Comparison of ENCODE assay signal across 21 cellular contexts in the genomic region with DNA sequence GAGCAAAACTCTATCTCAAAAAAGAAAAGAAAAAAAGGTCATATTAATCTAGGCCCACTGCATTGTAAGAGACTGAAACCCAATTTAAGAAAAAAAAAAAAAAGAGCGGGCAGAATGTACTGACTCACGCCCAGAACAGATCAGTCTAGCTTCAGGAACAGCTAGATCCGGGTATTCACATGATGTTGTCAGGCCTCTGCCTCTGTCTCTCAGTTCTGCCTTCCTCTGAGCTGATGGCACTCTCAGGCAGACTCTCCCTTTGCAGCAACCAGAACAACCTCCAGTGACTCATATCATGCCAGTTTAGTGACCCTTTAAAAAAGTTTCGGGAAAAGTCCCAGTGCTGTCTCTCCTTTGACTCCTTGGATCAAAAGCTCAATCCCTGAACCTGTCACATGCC. TPM values are rescaled to one million over a fixed set of nuclear protein-coding genes. Genes with fewer than 3 reads are reported as not detected.
A peak's percentile ranks its signal among the peaks of the same experiment; 100 is the strongest.
DNase-seq lines count a peak whose midpoint lies in the region; ATAC-seq and TF ChIP-seq lines count a peak whose summit lies in the region.
"Had no signal": no experiment of that assay in that cellular context is flagged by ENCODE, and none has a peak within 500 bp of the region (broad histone marks: within the 10 kb centered on the region; RNA-seq: fewer than 3 reads in every experiment).

No MANE protein-coding gene starts in this region.

- no peaks in the 10 kb centered on the region for H3K9me3 ChIP-seq in heart left ventricle
- no peaks in the 10 kb centered on the region for H3K9me3 ChIP-seq in neural progenitor cell (ENCODE audit: low read depth)
- no peaks in the 10 kb centered on the region for H3K9me3 ChIP-seq in upper lobe of right lung
- H3K9me3 ChIP-seq: A549, BE2C had no signal

- H3K36me3 Mint-ChIP-seq in endothelial cell (ENCODE audit: low read depth, unreplicated experiment) (no peaks in the 10 kb centered on the region), neural progenitor cell (no peaks in the 10 kb centered on the region)
- H3K36me3 Mint-ChIP-seq in activated T-cell treated with anti-CD3 and anti-CD28 coated beads, Interleukin-2, amount 50 U/mL, for 4 hours (ENCODE audit: insufficient read depth), result no peaks in the 10 kb centered on the region
- H3K36me3 Mint-ChIP-seq: naive thymus-derived CD8-positive, alpha-beta T cell had no signal

- H3F3A ChIP-seq in neural progenitor cell (ENCODE audit: low read depth), result no peaks in the 10 kb centered on the region

- peaks cover 5 to 87% (median 79%) of the 10 kb centered on the region in 12 donors for H3K4me1 ChIP-seq in heart left ventricle
- peaks cover 15% of the 10 kb centered on the region for H3K4me1 ChIP-seq in neural progenitor cell
- H3K4me1 ChIP-seq in upper lobe of right lung, result peaks cover 34% of the 10 kb centered on the region
- H3K4me1 ChIP-seq: BE2C had no signal

- no peak overlapping the region for H3K4me2 ChIP-seq in neural progenitor cell
- H3K4me2 ChIP-seq: A549 had no signal

- no peak overlapping the region for H3K4me3 ChIP-seq in heart left ventricle
- H3K4me3 ChIP-seq in neural progenitor cell, result no peak overlapping the region
- no peak overlapping the region for H3K4me3 ChIP-seq in upper lobe of right lung
- H3K4me3 ChIP-seq: A549, skin epidermis had no signal

- DNase-seq in heart left ventricle (no peak), left ventricle myocardium superior (no peak), endothelial cell (ENCODE audit: low spot score) (no peak), neural progenitor cell (ENCODE audit: low spot score) (no peak), upper lobe of right lung (no peak), activated gamma-delta T cell (lab: John Stamatoyannopoulos, UW) (no peak)
- DNase-seq in activated T-cell treated with anti-CD3 and anti-CD28 coated beads, Interleukin-2, amount 50 U/mL, for 4 hours, result no peak
- DNase-seq: activated CD4-positive, CD25-positive, alpha-beta regulatory T cell; activated CD8-positive, alpha-beta T cell treated with anti-CD3 and anti-CD28 coated beads for 36 hours; activated naive CD4-positive, alpha-beta T cell treated with anti-CD3 and anti-CD28 coated beads, Interleukin-2, amount 50 U/mL, for 16 hours; activated T-cell treated with anti-CD3 and anti-CD28 coated beads, Interleukin-2, amount 50 U/mL, for 24 hours; BE2C; HCEC 1CT; hypothalamus; NCI-H510A treated with DMSO at 0.1 percent for 48 hours; stimulated activated naive CD4-positive, alpha-beta T cell treated with Interleukin-2 at 50 U/mL for 16 hours; T1000 had no signal

- H3K4me1 Mint-ChIP-seq in endothelial cell (ENCODE audit: unreplicated experiment) (peaks cover 4% of the 10 kb centered on the region), neural progenitor cell (peaks cover 36% of the 10 kb centered on the region)
- peaks cover 10% of the 10 kb centered on the region for H3K4me1 Mint-ChIP-seq in activated T-cell treated with anti-CD3 and anti-CD28 coated beads, Interleukin-2, amount 50 U/mL, for 4 hours (ENCODE audit: low read depth)

- ATAC-seq in heart left ventricle (no peak), left ventricle myocardium superior (no peak), upper lobe of right lung (no peak), esophagus mucosa (no peak)
- no peak for ATAC-seq in activated T-cell treated with anti-CD3 and anti-CD28 coated beads, Interleukin-2, amount 50 U/mL, for 4 hours
- ATAC-seq: A549; activated CD8-positive, alpha-beta T cell treated with anti-CD3 and anti-CD28 coated beads for 36 hours; naive thymus-derived CD8-positive, alpha-beta T cell had no signal

- no peak for TF ChIP-seq CTCF in heart left ventricle (IDR thresholded peaks at IDR 0.05)
- no peak for TF ChIP-seq CTCF in endothelial cell (IDR thresholded peaks at IDR 0.05; ENCODE audit: unreplicated experiment)
- no peak for TF ChIP-seq CTCF in neural progenitor cell (IDR thresholded peaks at IDR 0.05)
- TF ChIP-seq CTCF in upper lobe of right lung (IDR thresholded peaks at IDR 0.05), result no peak

- H3K36me3 ChIP-seq in heart left ventricle (peaks cover 0 to 22% (median 6%) of the 10 kb centered on the region in 9 donors), neural progenitor cell (no peaks in the 10 kb centered on the region), upper lobe of right lung (no peaks in the 10 kb centered on the region)
- H3K36me3 ChIP-seq: BE2C had no signal

- H4K20me1 ChIP-seq in neural progenitor cell (ENCODE audit: low read depth), result peaks cover 4% of the 10 kb centered on the region

- H3K9me3 Mint-ChIP-seq in endothelial cell (ENCODE audit: unreplicated experiment) (no peaks in the 10 kb centered on the region), neural progenitor cell (no peaks in the 10 kb centered on the region)
- H3K9me3 Mint-ChIP-seq in activated T-cell treated with anti-CD3 and anti-CD28 coated beads, Interleukin-2, amount 50 U/mL, for 4 hours, result no peaks in the 10 kb centered on the region
- H3K9me3 Mint-ChIP-seq: activated CD8-positive, alpha-beta T cell treated with anti-CD3 and anti-CD28 coated beads for 36 hours; activated T-cell treated with anti-CD3 and anti-CD28 coated beads, Interleukin-2, amount 50 U/mL, for 24 hours; naive thymus-derived CD8-positive, alpha-beta T cell had no signal

- no peak overlapping the region for H3K9ac ChIP-seq in neural progenitor cell

- H3K27me3 Mint-ChIP-seq in endothelial cell (ENCODE audit: unreplicated experiment) (peaks cover 7% of the 10 kb centered on the region), neural progenitor cell (ENCODE audit: insufficient read depth, low read depth) (peaks cover 10% of the 10 kb centered on the region)
- no peaks in the 10 kb centered on the region for H3K27me3 Mint-ChIP-seq in activated T-cell treated with anti-CD3 and anti-CD28 coated beads, Interleukin-2, amount 50 U/mL, for 4 hours (ENCODE audit: low read depth)
- H3K27me3 Mint-ChIP-seq: activated CD8-positive, alpha-beta T cell treated with anti-CD3 and anti-CD28 coated beads for 36 hours; activated T-cell treated with anti-CD3 and anti-CD28 coated beads, Interleukin-2, amount 50 U/mL, for 24 hours; naive thymus-derived CD8-positive, alpha-beta T cell had no signal

- H3K27ac ChIP-seq in heart left ventricle (peak overlapping the region in 11 of 12 donors; percentile 85 to 94 (median 89)), neural progenitor cell (no peak overlapping the region), upper lobe of right lung (peak overlapping the region; percentile 60)
- H3K27ac ChIP-seq: A549 had no signal

- no peak overlapping the region for H3K27ac Mint-ChIP-seq in endothelial cell (ENCODE audit: unreplicated experiment)
- peak overlapping the region; percentile 70 for H3K27ac Mint-ChIP-seq in neural progenitor cell
- H3K27ac Mint-ChIP-seq: activated CD8-positive, alpha-beta T cell treated with anti-CD3 and anti-CD28 coated beads for 36 hours; activated T-cell treated with anti-CD3 and anti-CD28 coated beads, Interleukin-2, amount 50 U/mL, for 24 hours had no signal

- 41 to 73% (median 51%) methylated on average over 4 of the region's 4 CpGs for WGBS in heart left ventricle, 4 donors

- intact Hi-C loops in heart left ventricle (cut with DNase I), result loop anchor here in 8 of 10 donors (2.0 to 10.0 kb wide), 8 partner anchors 33 to 589 kb away; partner anchors contain the start of gene NEURL1B (in 3 of the 8)
- intact Hi-C loops in left ventricle myocardium superior (cut with micrococcal nuclease), result loop anchor here (10.0 kb wide), 1 partner anchor 49 kb away; the partner anchor contains the start of gene NEURL1B
- intact Hi-C loops in upper lobe of right lung (cut with DNase I), result no loop called here

- H3K79me2 ChIP-seq in neural progenitor cell (ENCODE audit: low read depth), result no peaks in the 10 kb centered on the region

- no peak for TF ChIP-seq POLR2A in heart left ventricle (IDR thresholded peaks at IDR 0.05)

- peak overlapping the region; percentile 10 for H3K4me3 Mint-ChIP-seq in endothelial cell (ENCODE audit: unreplicated experiment)
- no peak overlapping the region for H3K4me3 Mint-ChIP-seq in neural progenitor cell
- no peak overlapping the region for H3K4me3 Mint-ChIP-seq in activated T-cell treated with anti-CD3 and anti-CD28 coated beads, Interleukin-2, amount 50 U/mL, for 4 hours
- H3K4me3 Mint-ChIP-seq: activated CD8-positive, alpha-beta T cell treated with anti-CD3 and anti-CD28 coated beads for 36 hours; activated T-cell treated with anti-CD3 and anti-CD28 coated beads, Interleukin-2, amount 50 U/mL, for 24 hours; naive thymus-derived CD8-positive, alpha-beta T cell had no signal

- no peaks in the 10 kb centered on the region for H3K27me3 ChIP-seq in heart left ventricle
- peaks cover 21% of the 10 kb centered on the region for H3K27me3 ChIP-seq in neural progenitor cell
- H3K27me3 ChIP-seq in upper lobe of right lung, result no peaks in the 10 kb centered on the region
- H3K27me3 ChIP-seq: BE2C had no signal

- no peak overlapping the region for H2AFZ ChIP-seq in neural progenitor cell (replicated peaks)

RNA-seq across cellular contexts. Expression of gene NEURL1B, which starts 53.0 kb away (rescaled TPM):
- total RNA-seq in heart left ventricle, result 10 to 100 TPM; 16.1 to 47.1 (median 25.8) TPM
- 10 to 100 TPM; 11.8 to 37.9 TPM for polyA plus RNA-seq in heart left ventricle
- 32.0 TPM for total RNA-seq in left ventricle myocardium superior
- 0.13 TPM for total RNA-seq in endothelial cell (ENCODE audit: unreplicated experiment)
- total RNA-seq in neural progenitor cell (ENCODE audit: low replicate concordance), result 12.1 and 20.2 TPM in 2 replicates
- 25.0 TPM for total RNA-seq in upper lobe of right lung
- total RNA-seq in esophagus mucosa, result 12.7 TPM
- under 1 TPM; 0.03 to 0.13 (median 0.05) TPM for total RNA-seq in activated T-cell treated with anti-CD3 and anti-CD28 coated beads, Interleukin-2, amount 50 U/mL, for 4 hours

Comparison
In these comparisons a context has a peak if more than half of its experiments do, and no peak if none do; other contexts are left out.
1. RNA of gene NEURL1B, which starts 53.0 kb away (total RNA-seq): 32.0 TPM in left ventricle myocardium superior (single experiment), 16.1 to 47.1 TPM in heart left ventricle, 25.0 TPM in upper lobe of right lung (single experiment), 12.7 TPM in esophagus mucosa (single experiment) and 12.1 to 20.2 TPM in neural progenitor cell; 0.13 TPM in endothelial cell (single experiment) and 0.03 to 0.13 TPM in activated T-cell treated with anti-CD3 and anti-CD28 coated beads, Interleukin-2, amount 50 U/mL, for 4 hours; every median in the first group is over 10 times any median in the second.